ENCODE assay signal across 1 cellular context in genomic region chr2:66443183-66443976, GRCh38.
A peak's percentile ranks its signal among the peaks of the same experiment; 100 is the strongest.
TF ChIP-seq lines count a peak whose summit lies in the region.

No MANE protein-coding gene starts in this region.

TF ChIP-seq in H1, 55 proteins besides CTCF, POLR2A, EP300 and RAD21:
- TF ChIP-seq CHD7 (IDR thresholded peaks at IDR 0.05; ENCODE audit: insufficient replicate concordance, low read length) (no peak), RNF2 (IDR thresholded peaks at IDR 0.05; ENCODE audit: borderline replicate concordance, low read depth, low read length, missing control alignments, poor library complexity, severe bottlenecking) (peak; percentile 69)
